34 cellular contexts compared by ENCODE assay signal in the genomic region with DNA sequence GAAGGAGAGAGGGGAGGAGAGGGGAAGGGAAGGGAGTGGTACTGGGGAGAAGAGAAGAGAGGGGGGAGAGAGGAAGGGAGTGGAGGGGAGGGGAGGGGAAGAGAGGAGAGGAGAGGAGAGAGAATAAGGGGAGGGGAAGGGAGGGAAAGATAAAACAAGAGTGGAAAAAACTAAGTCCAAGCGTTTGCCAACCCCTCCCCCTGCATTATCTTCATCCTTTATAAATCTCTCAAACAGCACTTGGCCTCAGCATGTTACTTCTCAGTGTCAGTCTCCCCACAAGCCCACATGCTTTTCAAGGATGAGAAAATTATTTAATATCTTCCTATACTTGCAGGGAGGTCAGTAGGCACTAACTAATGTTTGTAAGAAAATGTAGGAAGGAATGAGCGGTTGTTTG.
"Had no signal": no experiment of that assay in that cellular context is flagged by ENCODE, and none has a peak within 500 bp of the region (broad histone marks: within the 10 kb centered on the region; RNA-seq: fewer than 3 reads in every experiment).

No MANE protein-coding gene starts in this region.

- DNase-seq: Karpas-422, Kasumi-1, MG63, MM.1S, MV-4-11, NCI-H1048, NCI-H1092, NCI-H1092 treated with DMSO at 0.1 percent for 48 hours, NCI-H1105, NCI-H1105 treated with DMSO at 0.1 percent for 48 hours, NCI-H1417, NCI-H1417 treated with DMSO at 0.1 percent for 48 hours, NCI-H1436, NCI-H1436 treated with DMSO at 0.1 percent for 48 hours, NCI-H146, NCI-H1694, NCI-H1694 treated with DMSO at 0.1 percent for 48 hours, NCI-H187, NCI-H187 treated with DMSO at 0.1 percent for 48 hours, NCI-H1930, NCI-H2029, NCI-H2029 treated with DMSO at 0.1 percent for 48 hours, NCI-H2081, NCI-H2081 treated with DMSO at 0.1 percent for 48 hours, NCI-H2107, NCI-H2171, NCI-H2171 treated with DMSO at 0.1 percent for 48 hours, NCI-H2227 treated with DMSO at 0.1 percent for 48 hours, NCI-H226, NCI-H345, NCI-H446, NCI-H446 treated with DMSO at 0.1 percent for 48 hours, NCI-H510A, NCI-H510A treated with DMSO at 0.1 percent for 48 hours had no signal

- H3K4me3 ChIP-seq: MG63 had no signal

- H3K36me3 ChIP-seq: MG63 had no signal

- H3K9me3 ChIP-seq: MG63 had no signal
